Comparison of ENCODE assay signal across 8 cellular contexts in the genomic region with DNA sequence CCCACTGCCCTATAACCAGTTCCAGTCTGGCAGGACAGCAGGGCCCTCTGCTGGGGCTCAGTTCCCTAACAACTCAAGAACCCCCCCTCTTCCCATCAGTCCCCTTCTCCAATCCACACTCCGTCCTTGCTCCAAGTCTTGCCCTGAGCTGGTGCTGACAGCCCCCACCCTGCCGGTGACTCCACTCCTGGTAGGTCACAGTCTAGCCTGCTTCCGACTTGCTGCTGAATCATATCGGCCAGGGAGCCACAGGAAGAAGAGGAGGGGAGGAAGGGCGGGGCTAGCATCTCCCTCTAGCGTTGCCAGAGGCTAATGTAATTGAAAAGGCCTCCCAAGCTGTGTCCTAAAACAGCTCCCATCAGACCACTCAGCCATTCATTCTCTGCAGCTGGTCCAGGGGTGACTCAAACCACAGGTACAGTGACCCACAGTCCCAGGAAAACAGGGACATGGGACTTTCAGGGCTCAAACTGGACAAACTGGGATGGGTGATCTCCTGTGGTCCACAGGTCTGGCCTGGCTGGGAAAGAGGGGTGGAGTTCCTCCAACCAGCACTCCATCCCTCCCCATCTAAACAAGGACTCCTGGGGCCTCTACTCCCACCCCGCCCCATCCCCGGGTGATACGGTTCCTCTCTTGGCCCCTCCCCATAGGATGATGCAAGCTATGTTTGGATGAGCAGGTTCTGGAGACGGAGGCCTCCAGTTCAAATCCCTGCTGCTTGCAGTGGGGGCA.
DNase-seq lines count a peak whose midpoint lies in the region; ATAC-seq lines count a peak whose summit lies in the region.

No MANE protein-coding gene starts in this region.

- H3K27ac Mint-ChIP-seq in T-helper 17 cell = peak overlapping the region; percentile 82

- ATAC-seq in GM19025 (IDR thresholded peaks at IDR 0.05; ENCODE audit: low read depth, unreplicated experiment) = peak; percentile 36
- ATAC-seq in HG03571 (IDR thresholded peaks at IDR 0.05; ENCODE audit: unreplicated experiment) = peak; percentile 30
- peak; percentile 61 for ATAC-seq in T-helper 17 cell

- no peaks in the 10 kb centered on the region for H3K36me3 Mint-ChIP-seq in T-helper 17 cell (ENCODE audit: low read depth)

- no peaks in the 10 kb centered on the region for H3K27me3 Mint-ChIP-seq in T-helper 17 cell

- peaks cover 1% of the 10 kb centered on the region for H3K9me3 ChIP-seq in T-helper 17 cell (ENCODE audit: control insufficient read depth, low read length, poor library complexity, severe bottlenecking)

- peaks cover 28% of the 10 kb centered on the region for H3K4me1 Mint-ChIP-seq in T-helper 17 cell

- DNase-seq in AG08396 (ENCODE audit: low spot score) (peak; percentile 94), T-helper 17 cell (peak; percentile 36 to 61 (median 41)), amygdala (lab: John Stamatoyannopoulos, UW) (peak in 36 of 56 donors; percentile 13 to 80 (median 51)), iPS-NIHi11 (ENCODE audit: low spot score) (peak; percentile 80), globus pallidus (ENCODE audit: low spot score) (no peak)
- peak; percentile 63 to 80 for DNase-seq in stimulated activated CD4-positive, alpha-beta T cell treated with anti-CD3 and anti-CD28 coated beads, Interleukin-4, amount 100 ng/mL, for 48 hours (ENCODE audit: low read depth in 2 of 2)

- peak overlapping the region; percentile 83 for H3K4me3 Mint-ChIP-seq in T-helper 17 cell
